ENCODE assay signal across 1 cellular context in the genomic region with DNA sequence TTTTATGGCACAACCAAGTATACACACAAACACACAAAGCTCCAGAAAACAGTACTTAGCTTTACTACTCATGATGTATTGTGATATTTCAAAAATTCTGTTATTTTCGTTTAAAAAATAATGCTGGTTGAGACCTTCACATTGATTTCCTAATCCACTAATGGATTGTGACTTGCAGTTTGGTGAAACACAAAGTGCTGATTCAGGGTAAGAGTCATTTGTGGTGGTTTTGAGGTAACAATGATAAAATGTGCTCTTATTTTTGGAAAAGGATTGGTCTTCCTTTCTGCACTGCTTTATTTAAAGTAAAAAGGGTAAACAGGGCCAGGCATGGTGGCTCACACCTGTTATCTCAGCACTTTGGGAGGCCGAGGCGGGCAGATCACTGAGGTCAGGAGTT.
TF ChIP-seq lines count a peak whose summit lies in the region.

No MANE protein-coding gene starts in this region.

TF ChIP-seq in SK-N-SH treated with all-trans-retinoic acid at 6 μM for 48 hours, 23 proteins besides CTCF, POLR2A, EP300 and RAD21 (continued from another document):
- TF ChIP-seq, protein P1, sequence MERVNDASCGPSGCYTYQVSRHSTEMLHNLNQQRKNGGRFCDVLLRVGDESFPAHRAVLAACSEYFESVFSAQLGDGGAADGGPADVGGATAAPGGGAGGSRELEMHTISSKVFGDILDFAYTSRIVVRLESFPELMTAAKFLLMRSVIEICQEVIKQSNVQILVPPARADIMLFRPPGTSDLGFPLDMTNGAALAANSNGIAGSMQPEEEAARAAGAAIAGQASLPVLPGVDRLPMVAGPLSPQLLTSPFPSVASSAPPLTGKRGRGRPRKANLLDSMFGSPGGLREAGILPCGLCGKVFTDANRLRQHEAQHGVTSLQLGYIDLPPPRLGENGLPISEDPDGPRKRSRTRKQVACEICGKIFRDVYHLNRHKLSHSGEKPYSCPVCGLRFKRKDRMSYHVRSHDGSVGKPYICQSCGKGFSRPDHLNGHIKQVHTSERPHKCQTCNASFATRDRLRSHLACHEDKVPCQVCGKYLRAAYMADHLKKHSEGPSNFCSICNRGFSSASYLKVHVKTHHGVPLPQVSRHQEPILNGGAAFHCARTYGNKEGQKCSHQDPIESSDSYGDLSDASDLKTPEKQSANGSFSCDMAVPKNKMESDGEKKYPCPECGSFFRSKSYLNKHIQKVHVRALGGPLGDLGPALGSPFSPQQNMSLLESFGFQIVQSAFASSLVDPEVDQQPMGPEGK (CRISPR knock-in tag; IDR thresholded peaks at IDR 0.05; ENCODE audit: borderline replicate concordance), result no peak
- TF ChIP-seq OSR1 (CRISPR knock-in tag; IDR thresholded peaks at IDR 0.05), result no peak
- TF ChIP-seq TOX (CRISPR knock-in tag; IDR thresholded peaks at IDR 0.05; ENCODE audit: borderline replicate concordance), result no peak
- TF ChIP-seq GLIS3 (CRISPR knock-in tag; IDR thresholded peaks at IDR 0.05), result no peak
- TF ChIP-seq, protein P2, sequence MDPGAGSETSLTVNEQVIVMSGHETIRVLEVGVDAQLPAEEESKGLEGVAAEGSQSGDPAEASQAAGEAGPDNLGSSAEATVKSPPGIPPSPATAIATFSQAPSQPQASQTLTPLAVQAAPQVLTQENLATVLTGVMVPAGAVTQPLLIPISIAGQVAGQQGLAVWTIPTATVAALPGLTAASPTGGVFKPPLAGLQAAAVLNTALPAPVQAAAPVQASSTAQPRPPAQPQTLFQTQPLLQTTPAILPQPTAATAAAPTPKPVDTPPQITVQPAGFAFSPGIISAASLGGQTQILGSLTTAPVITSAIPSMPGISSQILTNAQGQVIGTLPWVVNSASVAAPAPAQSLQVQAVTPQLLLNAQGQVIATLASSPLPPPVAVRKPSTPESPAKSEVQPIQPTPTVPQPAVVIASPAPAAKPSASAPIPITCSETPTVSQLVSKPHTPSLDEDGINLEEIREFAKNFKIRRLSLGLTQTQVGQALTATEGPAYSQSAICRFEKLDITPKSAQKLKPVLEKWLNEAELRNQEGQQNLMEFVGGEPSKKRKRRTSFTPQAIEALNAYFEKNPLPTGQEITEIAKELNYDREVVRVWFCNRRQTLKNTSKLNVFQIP (CRISPR knock-in tag; IDR thresholded peaks at IDR 0.05; ENCODE audit: borderline replicate concordance, low read depth), result no peak
